In the genomic region with DNA sequence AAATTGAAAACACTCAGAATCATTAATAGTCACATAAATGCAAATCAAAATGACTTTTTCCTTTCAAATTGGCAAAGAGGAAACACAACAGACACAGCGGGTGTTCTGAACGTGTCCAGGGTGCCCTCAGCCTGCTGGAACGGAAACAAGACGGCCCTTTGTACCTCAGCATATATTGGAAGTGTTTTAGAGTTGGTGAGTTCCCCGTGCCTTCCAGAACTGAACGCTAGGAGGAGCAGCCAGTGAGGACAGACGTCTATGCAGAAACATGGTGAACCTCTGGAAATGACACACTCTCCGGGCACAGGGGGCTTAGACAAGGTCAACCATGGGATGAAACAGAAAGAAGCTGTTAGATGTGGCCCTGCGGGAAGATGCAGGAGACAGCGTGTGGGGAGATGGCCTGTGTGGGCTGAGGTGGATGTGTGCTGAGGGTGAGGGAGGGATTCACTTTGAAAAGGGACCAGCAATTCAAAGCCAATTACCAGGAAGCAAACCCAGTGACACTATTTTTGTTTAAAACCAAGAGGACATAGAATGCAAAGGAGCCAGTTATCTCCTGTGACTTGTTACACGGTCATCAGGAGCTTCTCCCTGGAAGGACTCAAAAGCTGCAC, we compare ENCODE assay signal across 8 cellular contexts. TPM values are rescaled to one million over a fixed set of nuclear protein-coding genes. Genes with fewer than 3 reads are reported as not detected.
DNase-seq lines count a peak whose midpoint lies in the region; ATAC-seq, FAIRE-seq and TF ChIP-seq lines count a peak whose summit lies in the region.

No MANE protein-coding gene starts in this region.

- H3K79me2 ChIP-seq in H1 (ENCODE audit: control insufficient read depth in 1 of 2, insufficient read depth in 2 of 2, low read length in 2 of 2): no peaks in the 10 kb centered on the region

- ATAC-seq in activated CD8-positive, alpha-beta T cell treated with anti-CD3 and anti-CD28 coated beads for 36 hours: peak; percentile 96
- ATAC-seq in stimulated activated naive CD8-positive, alpha-beta T cell treated with anti-CD3 and anti-CD28 coated beads, Interleukin-15, Interleukin-2, amounts not matched to agents 100 U/mL and 50 U/mL, for 24 hours: peak; percentile 88
- ATAC-seq in GM18511 (IDR thresholded peaks at IDR 0.05; ENCODE audit: unreplicated experiment): no peak

- H3K4ac ChIP-seq in H1 (replicated peaks; ENCODE audit: insufficient read length, low read depth, low read length): no peak overlapping the region

- no peaks in the 10 kb centered on the region for H3K23me2 ChIP-seq in H1 (ENCODE audit: low read depth, low read length)

- TF ChIP-seq RAD21 in H1 (IDR thresholded peaks at IDR 0.05 in 1 of 2, conservative IDR thresholded peaks at IDR 0.05 in 1 of 2; ENCODE audit: low read depth in 2 of 2, low read length in 2 of 2): peak; percentile 35 to 57; a peak in 3 of 4 replicates

- no peak overlapping the region for H4K8ac ChIP-seq in H1 (ENCODE audit: extremely low read depth, insufficient read depth, low read length)

- peak; percentile 84 for FAIRE-seq in H1 (lab: Jason Lieb, UNC)

- no peak overlapping the region for H3K4me2 ChIP-seq in H1 (ENCODE audit: insufficient read depth in 1 of 2, low read depth in 2 of 2, low read length in 2 of 2)

- intact Hi-C loops in activated CD8-positive, alpha-beta T cell treated with anti-CD3 and anti-CD28 coated beads for 36 hours (cut with micrococcal nuclease): no loop called here

- CTCF ChIA-PET in activated CD8-positive, alpha-beta T cell treated with anti-CD3 and anti-CD28 coated beads for 36 hours (lab: Charles Lee): interaction anchor here (0.9 to 1.6 kb wide), 6 partner anchors 8 to 195 kb away, joined by 3 to 7 read pairs (median 4); no protein-coding TSS in a partner anchor
- CTCF ChIA-PET in H1 (lab: Charles Lee; ENCODE audit: partially characterized antibody): interaction anchor here (0.7 to 4.2 kb wide), 14 partner anchors 9 to 275 kb away, joined by 3 to 19 read pairs (median 4); no protein-coding TSS in a partner anchor

- H3K36me3 Mint-ChIP-seq in activated CD8-positive, alpha-beta T cell treated with anti-CD3 and anti-CD28 coated beads for 36 hours (ENCODE audit: low read depth): no peaks in the 10 kb centered on the region

- H3K4me1 Mint-ChIP-seq in activated CD8-positive, alpha-beta T cell treated with anti-CD3 and anti-CD28 coated beads for 36 hours (ENCODE audit: low read depth): peaks cover 8% of the 10 kb centered on the region

- peak overlapping the region; percentile 2 for H4K5ac ChIP-seq in H1 (ENCODE audit: insufficient read length, low read depth, low read length)

- no peak for TF ChIP-seq EP300 in H1 (IDR thresholded peaks at IDR 0.05; ENCODE audit: borderline replicate concordance in 1 of 2, low read depth in 2 of 2, low read length in 2 of 2)

- no peaks in the 10 kb centered on the region for H4K20me1 ChIP-seq in H1 (replicated peaks in 1 of 2; ENCODE audit: control insufficient read depth in 1 of 2, insufficient read depth in 2 of 2, low read length in 2 of 2)

- H2BK20ac ChIP-seq in H1 (ENCODE audit: low read length): no peak overlapping the region

- H3K27ac Mint-ChIP-seq in activated CD8-positive, alpha-beta T cell treated with anti-CD3 and anti-CD28 coated beads for 36 hours: no peak overlapping the region

- no peak overlapping the region for H2AK5ac ChIP-seq in H1 (ENCODE audit: low read depth, low read length)

- peak; percentile 69 for TF ChIP-seq CTCF in activated CD8-positive, alpha-beta T cell treated with anti-CD3 and anti-CD28 coated beads for 36 hours (IDR thresholded peaks at IDR 0.05)
- TF ChIP-seq CTCF in H1 (IDR thresholded peaks at IDR 0.05; ENCODE audit: control extremely low read depth in 1 of 3, insufficient read depth in 1 of 3, low read depth in 1 of 3, low read length in 3 of 3): peak; percentile 53 to 84 (median 70)

- 0 out of 2 replicates have a peak overlapping the region, but pooled peaks have one; percentile 6 for H2BK12ac ChIP-seq in H1 (ENCODE audit: low read depth, low read length)

- peaks cover 9% of the 10 kb centered on the region for H3K27me3 Mint-ChIP-seq in activated CD8-positive, alpha-beta T cell treated with anti-CD3 and anti-CD28 coated beads for 36 hours

- no peak overlapping the region for H3K27ac ChIP-seq in H1 (ENCODE audit: low read depth, low read length)

- 59% methylated on average over 11 of the region's 11 CpGs; no CpG with 5 or more reads in 1 of the 2 experiments for WGBS in H1 (ENCODE audit: extremely low coverage in 1 of 2, insufficient coverage in 1 of 2, insufficient read length in 1 of 2, insufficient replicate concordance in 2 of 2, low coverage in 1 of 2, low lambda C conversion rate in 2 of 2, missing lambda C conversion rate in 1 of 2), 2 experiments

- H3K9me3 ChIP-seq in H1 (ENCODE audit: insufficient read depth in 2 of 2, low read depth in 1 of 2, low read length in 1 of 2): peaks cover 2 to 4% of the 10 kb centered on the region in 2 experiments; a peak in 2 of 4 replicates

- DNase-seq in activated gamma-delta T cell treated with Interleukin-2 at 50 U/mL for 16 hours: peak; percentile 53
- DNase-seq in activated gamma-delta T cell (lab: John Stamatoyannopoulos, UW): no peak
- DNase-seq in NCI-H526 (lab: John Stamatoyannopoulos, UW): peak; percentile 57 to 76
- peak; percentile 81 for DNase-seq in activated CD8-positive, alpha-beta T cell treated with anti-CD3 and anti-CD28 coated beads for 36 hours
- DNase-seq in H1 (ENCODE audit: low read depth in 1 of 2, low spot score in 2 of 2): peak in 1 of 2 experiments; percentile 67
- peak; percentile 55 for DNase-seq in midbrain (lab: John Stamatoyannopoulos, UW)
- DNase-seq in stimulated activated naive CD8-positive, alpha-beta T cell treated with anti-CD3 and anti-CD28 coated beads, Interleukin-15, Interleukin-2, amounts not matched to agents 100 U/mL and 50 U/mL, for 24 hours: peak; percentile 58

- H3K36me3 ChIP-seq in H1 (ENCODE audit: control insufficient read depth in 2 of 4, insufficient read depth in 4 of 4, low read length in 3 of 4): no peaks in the 10 kb centered on the region

- POLR2A ChIA-PET in activated CD8-positive, alpha-beta T cell treated with anti-CD3 and anti-CD28 coated beads for 36 hours (lab: Charles Lee): no interaction called here
- POLR2A ChIA-PET in H1 (lab: Charles Lee; ENCODE audit: partially characterized antibody): no interaction called here

- no peak overlapping the region for H3K56ac ChIP-seq in H1 (replicated peaks; ENCODE audit: insufficient read length, low read depth, low read length)

- no peaks in the 10 kb centered on the region for H3K4me1 ChIP-seq in H1 (replicated peaks in 1 of 4; ENCODE audit: control insufficient read depth in 3 of 4, insufficient read depth in 4 of 4, low read length in 3 of 4)

- no peaks in the 10 kb centered on the region for H3K79me1 ChIP-seq in H1 (ENCODE audit: low read depth, low read length)

- no peak for TF ChIP-seq POLR2A in H1 (IDR thresholded peaks at IDR 0.05; ENCODE audit: control extremely low read depth in 1 of 2, low read depth in 2 of 2, low read length in 2 of 2)

- H2BK15ac ChIP-seq in H1 (ENCODE audit: low read length): no peak overlapping the region

- no peak overlapping the region for H3K23ac ChIP-seq in H1 (ENCODE audit: insufficient read length)

- no peak overlapping the region for H3K18ac ChIP-seq in H1 (ENCODE audit: extremely low read depth, low read length)

- no peaks in the 10 kb centered on the region for H3K27me3 ChIP-seq in H1 (replicated peaks in 1 of 4; ENCODE audit: control insufficient read depth in 3 of 4, extremely low read depth in 1 of 4, insufficient read depth in 3 of 4, low read length in 3 of 4)

- no peak overlapping the region for H2BK120ac ChIP-seq in H1 (replicated peaks; ENCODE audit: low read depth, low read length)

- H4K91ac ChIP-seq in H1 (replicated peaks; ENCODE audit: insufficient read length, low read length): no peak overlapping the region

- H3K14ac ChIP-seq in H1 (ENCODE audit: insufficient read length): no peak overlapping the region

- no peak overlapping the region for H3K9ac ChIP-seq in H1 (replicated peaks in 1 of 4; ENCODE audit: extremely low read depth in 1 of 4, low read depth in 3 of 4, low read length in 3 of 4)

- no peaks in the 10 kb centered on the region for H3K9me3 Mint-ChIP-seq in activated CD8-positive, alpha-beta T cell treated with anti-CD3 and anti-CD28 coated beads for 36 hours

- no peak overlapping the region for H3K4me3 Mint-ChIP-seq in activated CD8-positive, alpha-beta T cell treated with anti-CD3 and anti-CD28 coated beads for 36 hours

- peak overlapping the region; percentile 61 for H2AFZ ChIP-seq in H1 (ENCODE audit: low read length)

- H2BK5ac ChIP-seq in H1 (ENCODE audit: low read depth, low read length): no peak overlapping the region

- no peak overlapping the region for H3K4me3 ChIP-seq in H1 (ENCODE audit: extremely low read depth in 1 of 4, insufficient read depth in 2 of 4, low read depth in 3 of 4, low read length in 4 of 4)

TF ChIP-seq in H1, 55 proteins besides CTCF, POLR2A, EP300 and RAD21:
- TF ChIP-seq SP1 (IDR thresholded peaks at IDR 0.05; ENCODE audit: low read depth, low read length) (no peak), YY1 (IDR thresholded peaks at IDR 0.05; ENCODE audit: low read depth, low read length) (0 out of 2 replicates have a peak, but pooled peaks have one; percentile 37)

RNA-seq across cellular contexts. Expression of a gene that starts 40.4 kb away (rescaled TPM):
- total RNA-seq in activated CD8-positive, alpha-beta T cell treated with anti-CD3 and anti-CD28 coated beads for 36 hours: 1 to 10 TPM; 3.0 to 3.3 TPM
- 3.4 and 3.9 TPM in 2 replicates for total RNA-seq in H1 (2021; fragmentation: NEBNext Ultra II Directional; extraction: Animal tissue kit (Norgen Biotek cat#: 25700))
- polyA plus RNA-seq in H1 (2011; rRNA removed): 3.7 and 5.4 TPM in 2 replicates
- 4.5 TPM for polyA plus RNA-seq in H1 (2011; cell fraction: cytosol; rRNA removed)
- 8.3 TPM for polyA plus RNA-seq in H1 (2011; cell fraction: nucleus; rRNA removed)
- polyA plus RNA-seq in H1 (2012, experiment 1 of 2): 4.8 to 8.3 TPM (median 7.1 TPM) in 4 replicates
- 3.2 TPM for polyA plus RNA-seq in H1 (2012, experiment 2 of 2)
- polyA plus RNA-seq in H1 (2013, experiment 1 of 2): 5.7 TPM
- polyA plus RNA-seq in H1 (2013, experiment 2 of 2): 6.7 TPM
- 0.82 and 4.0 TPM in 2 replicates for polyA minus RNA-seq in H1 (2011; rRNA and poly(A)+ RNA removed)
- 4.0 TPM for polyA minus RNA-seq in H1 (2011; cell fraction: cytosol; rRNA and poly(A)+ RNA removed)
- 4.8 TPM for polyA minus RNA-seq in H1 (2011; cell fraction: nucleus; rRNA and poly(A)+ RNA removed)
